In genomic region chr1:38991638-38992449, GRCh38 we compare ENCODE assay signal across 8 cellular contexts. TPM values are rescaled to one million over a fixed set of nuclear protein-coding genes. Genes with fewer than 3 reads are reported as not detected.
DNase-seq lines count a peak whose midpoint lies in the region; ATAC-seq, FAIRE-seq and TF ChIP-seq lines count a peak whose summit lies in the region.

No MANE protein-coding gene starts in this region.

- no peak for TF ChIP-seq CTCF in HepG2 (CRISPR knock-in tag; IDR thresholded peaks at IDR 0.05)

- no peaks in the 10 kb centered on the region; a peak in 1 of 5 replicates for H3K27me3 ChIP-seq in HepG2 (ENCODE audit: control insufficient read depth in 1 of 2, insufficient read depth in 2 of 2, low read length in 2 of 2)

- FAIRE-seq in HepG2 (lab: Jason Lieb, UNC) = no peak

- peaks cover 38% of the 10 kb centered on the region for H4K20me1 ChIP-seq in HepG2 (ENCODE audit: insufficient read depth, low read length)

- no peak; a peak in 1 of 4 replicates for TF ChIP-seq POLR2A in HepG2 (IDR thresholded peaks at IDR 0.05; ENCODE audit: insufficient read depth in 1 of 2, low read depth in 2 of 2, low read length in 2 of 2)

- ATAC-seq in HG03039 (IDR thresholded peaks at IDR 0.05; ENCODE audit: unreplicated experiment) (peak; percentile 8), HepG2 (peak; percentile 57), HG02623 (IDR thresholded peaks at IDR 0.05; ENCODE audit: unreplicated experiment) (no peak), HG02870 (IDR thresholded peaks at IDR 0.05; ENCODE audit: unreplicated experiment) (no peak)

- in situ Hi-C loops in SK-MEL-5 (cut with HindIII; ENCODE audit: low pct_unique_long_range_greater_than_20kb, low sequenced_read_pairs) (no loop called here), HepG2 (cut with HindIII; ENCODE audit: extremely low pct_ligation_motif_present, low pct_unique_long_range_greater_than_20kb) (no loop called here)

- H3K9me3 ChIP-seq in HepG2 (ENCODE audit: low read length) = no peaks in the 10 kb centered on the region

- intact Hi-C loops in HepG2 (cut with micrococcal nuclease; ENCODE audit: unreplicated experiment) = loop anchor here (5.0 kb wide), 2 partner anchors 35 to 120 kb away; partner anchors contain the start of genes MYCBP and NDUFS5

- TF ChIP-seq RAD21 in HepG2 (CRISPR knock-in tag; IDR thresholded peaks at IDR 0.05) = no peak

- peaks cover 0 to 19% of the 10 kb centered on the region in 2 experiments; a peak in 3 of 5 replicates for H3K36me3 ChIP-seq in HepG2 (replicated peaks in 1 of 2; ENCODE audit: control insufficient read depth in 1 of 2, insufficient read depth in 2 of 2, low read length in 2 of 2)

- 1% methylated on average over 28 of the region's 32 CpGs for WGBS in HepG2 (ENCODE audit: low lambda C conversion rate)

- no peak overlapping the region for H2AFZ ChIP-seq in HepG2 (ENCODE audit: low read length)

- DNase-seq in DMS 273 treated with DMSO at 0.1 percent for 48 hours (lab: John Stamatoyannopoulos, UW) (peak; percentile 98), SK-MEL-5 (ENCODE audit: low read depth, low spot score) (peak; percentile 38), dermis blood vessel endothelial cell (peak; percentile 45), HepG2 (ENCODE audit: low spot score) (no peak)
- DNase-seq in stimulated activated CD8-positive, alpha-beta memory T cell treated with anti-CD3 and anti-CD28 coated beads, Interleukin-12 subunit alpha, Interleukin-12 subunit beta, amount 100 ng/mL, for 4 hours (ENCODE audit: low read depth) = peak; percentile 6

- TF ChIP-seq EP300 in HepG2 (IDR thresholded peaks at IDR 0.05; ENCODE audit: low read depth in 2 of 2, low read length in 2 of 2) (no peak), HepG2 (CRISPR knock-in tag; IDR thresholded peaks at IDR 0.05; ENCODE audit: borderline replicate concordance) (no peak)

- H3K4me2 ChIP-seq in HepG2 (ENCODE audit: low read depth, low read length) = peak overlapping the region; percentile 78

- peak overlapping the region; percentile 85 for H3K27ac ChIP-seq in HepG2 (ENCODE audit: extremely low read length, insufficient read depth, low read length)

- peaks cover 75% of the 10 kb centered on the region for H3K4me1 ChIP-seq in HepG2 (ENCODE audit: insufficient read depth, low read length)

- no TSS peak for BruUV-seq in HepG2 (replicated peaks; lab: Mats Ljungman, UMichigan)

- H3K79me2 ChIP-seq in HepG2 (ENCODE audit: insufficient read depth, low read length) = peaks cover 57% of the 10 kb centered on the region

- POLR2A ChIA-PET in HepG2 (lab: Yijun Ruan, JAX) = interaction anchor here (1.8 kb wide), 1 partner anchor 35 kb away, joined by 9 read pairs; the partner anchor contains the start of gene NDUFS5

- CTCF ChIA-PET in HepG2 (lab: Yijun Ruan, JAX; ENCODE audit: low intra/inter-chr PET ratio, low total read pairs) = no interaction called here

- H3K4me3 ChIP-seq in HepG2 (replicated peaks in 1 of 3; ENCODE audit: insufficient read depth in 1 of 3, low read depth in 2 of 3, low read length in 3 of 3) = peak overlapping the region; percentile 81 to 96 (median 92)

- H3K9ac ChIP-seq in HepG2 (ENCODE audit: insufficient read depth, low read depth, low read length) = peak overlapping the region; percentile 95

TF ChIP-seq in HepG2, 621 proteins besides CTCF, POLR2A, EP300 and RAD21 (continues in another document):
- TF ChIP-seq FOXM1 (CRISPR knock-in tag; IDR thresholded peaks at IDR 0.05) = no peak

RNA-seq across cellular contexts. Expression of gene AKIRIN1, which starts 0.8 kb away (rescaled TPM):
- 88.1 and 93.9 TPM in 2 replicates for total RNA-seq in SK-MEL-5 (2014; rRNA removed; shearing (Covaris generic))
- polyA plus RNA-seq in SK-MEL-5 (2015; cell fraction: cytosol; rRNA removed) = 103 and 128 TPM in 2 replicates
- 41.3 and 43.5 TPM in 2 replicates for polyA plus RNA-seq in SK-MEL-5 (2015; cell fraction: nucleus; rRNA removed)
- total RNA-seq in dermis blood vessel endothelial cell (40.3 and 52.0 TPM in 2 replicates), HepG2 (2016; rRNA removed; fragmentation: Illumina TruSeq; extraction: Trizol) (123 and 154 TPM in 2 replicates)
- total RNA-seq in HepG2 (2016; cell fraction: cytosol; rRNA removed; fragmentation: Illumina TruSeq; extraction: Trizol; ENCODE audit: low read depth) = 24.4 and 26.4 TPM in 2 replicates
- 126 and 150 TPM in 2 replicates for total RNA-seq in HepG2 (2016; cell fraction: insoluble cytoplasmic fraction; rRNA removed; fragmentation: Illumina TruSeq; extraction: Trizol)
- 114 and 115 TPM in 2 replicates for total RNA-seq in HepG2 (2016; cell fraction: membrane; rRNA removed; fragmentation: Illumina TruSeq; extraction: Trizol)
- 46.8 and 56.0 TPM in 2 replicates for total RNA-seq in HepG2 (2016; cell fraction: nucleus; rRNA removed; fragmentation: Illumina TruSeq; extraction: Trizol)
- 96.9 and 157 TPM in 2 replicates for polyA plus RNA-seq in HepG2 (2011; rRNA removed)
- polyA plus RNA-seq in HepG2 (2011; cell fraction: cytosol; rRNA removed) = 64.0 and 81.1 TPM in 2 replicates
- polyA plus RNA-seq in HepG2 (2011; cell fraction: nucleus; rRNA removed) = 22.4 and 29.1 TPM in 2 replicates
- polyA plus RNA-seq in HepG2 (2012) = 67.2 and 119 TPM in 2 replicates
- 23.9 and 25.7 TPM in 2 replicates for polyA plus RNA-seq in HepG2 (2016; cell fraction: cytosol; fragmentation: Illumina TruSeq; extraction: Trizol; ENCODE audit: low read depth)
- polyA plus RNA-seq in HepG2 (2016; cell fraction: insoluble cytoplasmic fraction; fragmentation: Illumina TruSeq; extraction: Trizol; ENCODE audit: low read depth) = 197 and 205 TPM in 2 replicates
- polyA plus RNA-seq in HepG2 (2016; cell fraction: membrane; fragmentation: Illumina TruSeq; extraction: Trizol; ENCODE audit: low read depth) = 80.1 and 84.0 TPM in 2 replicates
- 102 and 107 TPM in 2 replicates for polyA plus RNA-seq in HepG2 (2016; cell fraction: nucleus; fragmentation: Illumina TruSeq; extraction: Trizol; ENCODE audit: insufficient read depth, low read depth)
- 35.3 and 43.0 TPM in 2 replicates for polyA minus RNA-seq in HepG2 (2011; rRNA and poly(A)+ RNA removed; ENCODE audit: low replicate concordance)
- polyA minus RNA-seq in HepG2 (2011; cell fraction: cytosol; rRNA and poly(A)+ RNA removed) = 63.2 and 68.3 TPM in 2 replicates
- 32.2 and 33.9 TPM in 2 replicates for polyA minus RNA-seq in HepG2 (2011; cell fraction: nucleus; rRNA and poly(A)+ RNA removed)

RNA-seq across cellular contexts. Expression of gene NDUFS5, which starts 34.3 kb away (rescaled TPM):
- 565 and 589 TPM in 2 replicates for total RNA-seq in SK-MEL-5 (2014; rRNA removed; shearing (Covaris generic))
- 229 and 393 TPM in 2 replicates for polyA plus RNA-seq in SK-MEL-5 (2015; cell fraction: cytosol; rRNA removed)
- polyA plus RNA-seq in SK-MEL-5 (2015; cell fraction: nucleus; rRNA removed) = 24.7 and 63.6 TPM in 2 replicates
- total RNA-seq in dermis blood vessel endothelial cell (530 and 620 TPM in 2 replicates), HepG2 (2016; rRNA removed; fragmentation: Illumina TruSeq; extraction: Trizol) (466 and 655 TPM in 2 replicates)
- total RNA-seq in HepG2 (2016; cell fraction: cytosol; rRNA removed; fragmentation: Illumina TruSeq; extraction: Trizol; ENCODE audit: low read depth) = 163 and 167 TPM in 2 replicates
- 464 and 703 TPM in 2 replicates for total RNA-seq in HepG2 (2016; cell fraction: insoluble cytoplasmic fraction; rRNA removed; fragmentation: Illumina TruSeq; extraction: Trizol)
- total RNA-seq in HepG2 (2016; cell fraction: membrane; rRNA removed; fragmentation: Illumina TruSeq; extraction: Trizol) = 156 and 158 TPM in 2 replicates
- total RNA-seq in HepG2 (2016; cell fraction: nucleus; rRNA removed; fragmentation: Illumina TruSeq; extraction: Trizol) = 154 and 170 TPM in 2 replicates
- polyA plus RNA-seq in HepG2 (2011; rRNA removed) = 219 and 263 TPM in 2 replicates
- 226 and 341 TPM in 2 replicates for polyA plus RNA-seq in HepG2 (2011; cell fraction: cytosol; rRNA removed)
- 45.6 and 70.1 TPM in 2 replicates for polyA plus RNA-seq in HepG2 (2011; cell fraction: nucleus; rRNA removed)
- 314 and 392 TPM in 2 replicates for polyA plus RNA-seq in HepG2 (2012)
- polyA plus RNA-seq in HepG2 (2016; cell fraction: cytosol; fragmentation: Illumina TruSeq; extraction: Trizol; ENCODE audit: low read depth) = 179 and 209 TPM in 2 replicates
- 671 and 732 TPM in 2 replicates for polyA plus RNA-seq in HepG2 (2016; cell fraction: insoluble cytoplasmic fraction; fragmentation: Illumina TruSeq; extraction: Trizol; ENCODE audit: low read depth)
- polyA plus RNA-seq in HepG2 (2016; cell fraction: membrane; fragmentation: Illumina TruSeq; extraction: Trizol; ENCODE audit: low read depth) = 158 and 161 TPM in 2 replicates
- polyA plus RNA-seq in HepG2 (2016; cell fraction: nucleus; fragmentation: Illumina TruSeq; extraction: Trizol; ENCODE audit: insufficient read depth, low read depth) = 262 and 271 TPM in 2 replicates
- 54.3 and 179 TPM in 2 replicates for polyA minus RNA-seq in HepG2 (2011; rRNA and poly(A)+ RNA removed; ENCODE audit: low replicate concordance)
- 50.5 and 67.1 TPM in 2 replicates for polyA minus RNA-seq in HepG2 (2011; cell fraction: cytosol; rRNA and poly(A)+ RNA removed)
- polyA minus RNA-seq in HepG2 (2011; cell fraction: nucleus; rRNA and poly(A)+ RNA removed) = 41.3 and 58.2 TPM in 2 replicates

RNA-seq across cellular contexts. Expression of gene RHBDL2, which starts 50.2 kb away (rescaled TPM):
- not detected in 2 replicates for total RNA-seq in SK-MEL-5 (2014; rRNA removed; shearing (Covaris generic))
- 0.06 TPM in 1 of 2 replicates, not detected in the other for polyA plus RNA-seq in SK-MEL-5 (2015; cell fraction: cytosol; rRNA removed)
- polyA plus RNA-seq in SK-MEL-5 (2015; cell fraction: nucleus; rRNA removed) = not detected in 2 replicates
- total RNA-seq in dermis blood vessel endothelial cell = 0.28 and 0.51 TPM in 2 replicates
- 3.4 and 5.4 TPM in 2 replicates for total RNA-seq in HepG2 (2016; rRNA removed; fragmentation: Illumina TruSeq; extraction: Trizol)
- total RNA-seq in HepG2 (2016; cell fraction: cytosol; rRNA removed; fragmentation: Illumina TruSeq; extraction: Trizol; ENCODE audit: low read depth) = 1.3 and 2.6 TPM in 2 replicates
- 4.7 and 6.2 TPM in 2 replicates for total RNA-seq in HepG2 (2016; cell fraction: insoluble cytoplasmic fraction; rRNA removed; fragmentation: Illumina TruSeq; extraction: Trizol)
- 2.2 and 3.0 TPM in 2 replicates for total RNA-seq in HepG2 (2016; cell fraction: membrane; rRNA removed; fragmentation: Illumina TruSeq; extraction: Trizol)
- 5.1 TPM in 2 replicates for total RNA-seq in HepG2 (2016; cell fraction: nucleus; rRNA removed; fragmentation: Illumina TruSeq; extraction: Trizol)
- 1.6 and 3.3 TPM in 2 replicates for polyA plus RNA-seq in HepG2 (2011; rRNA removed)
- 2.0 and 2.4 TPM in 2 replicates for polyA plus RNA-seq in HepG2 (2011; cell fraction: cytosol; rRNA removed)
- 0.93 and 1.8 TPM in 2 replicates for polyA plus RNA-seq in HepG2 (2011; cell fraction: nucleus; rRNA removed)
- 3.0 and 9.6 TPM in 2 replicates for polyA plus RNA-seq in HepG2 (2012)
- polyA plus RNA-seq in HepG2 (2016; cell fraction: cytosol; fragmentation: Illumina TruSeq; extraction: Trizol; ENCODE audit: low read depth) = 1.1 and 1.2 TPM in 2 replicates
- polyA plus RNA-seq in HepG2 (2016; cell fraction: insoluble cytoplasmic fraction; fragmentation: Illumina TruSeq; extraction: Trizol; ENCODE audit: low read depth) = 2.6 and 4.0 TPM in 2 replicates
- 1.4 and 2.6 TPM in 2 replicates for polyA plus RNA-seq in HepG2 (2016; cell fraction: membrane; fragmentation: Illumina TruSeq; extraction: Trizol; ENCODE audit: low read depth)
- 4.2 and 5.7 TPM in 2 replicates for polyA plus RNA-seq in HepG2 (2016; cell fraction: nucleus; fragmentation: Illumina TruSeq; extraction: Trizol; ENCODE audit: insufficient read depth, low read depth)
- polyA minus RNA-seq in HepG2 (2011; rRNA and poly(A)+ RNA removed; ENCODE audit: low replicate concordance) = 0.96 and 1.6 TPM in 2 replicates
- polyA minus RNA-seq in HepG2 (2011; cell fraction: cytosol; rRNA and poly(A)+ RNA removed) = 0.62 and 1.4 TPM in 2 replicates
- polyA minus RNA-seq in HepG2 (2011; cell fraction: nucleus; rRNA and poly(A)+ RNA removed) = 1.9 and 2.2 TPM in 2 replicates

Comparison
In these comparisons a context has a peak if more than half of its experiments do, and no peak if none do; other contexts are left out.
1. ATAC-seq: peak in HG03039 (single experiment) and HepG2 (single experiment); none in HG02623 (single experiment) and HG02870 (single experiment).